ENCODE assay signal across 8 cellular contexts in genomic region chr17:76793775-76794174, GRCh38. TPM values are rescaled to one million over a fixed set of nuclear protein-coding genes. Genes with fewer than 3 reads are reported as not detected.
DNase-seq lines count a peak whose midpoint lies in the region; ATAC-seq and TF ChIP-seq lines count a peak whose summit lies in the region.

No MANE protein-coding gene starts in this region.

- ATAC-seq in HG03025 (IDR thresholded peaks at IDR 0.05; ENCODE audit: low FRiP score, unreplicated experiment) (no peak), GM18870 (IDR thresholded peaks at IDR 0.05; ENCODE audit: unreplicated experiment) (no peak)

- TF ChIP-seq CTCF in dorsolateral prefrontal cortex (IDR thresholded peaks at IDR 0.05 in 54 of 56, conservative IDR thresholded peaks at IDR 0.05 in 2 of 56; ENCODE audit: low read depth in 1 of 56, partially characterized antibody in 56 of 56) (peak in 21 of 56 donors; percentile 7 to 30 (median 19)), right atrium auricular region (IDR thresholded peaks at IDR 0.05) (no peak)

- H3K4me3 ChIP-seq in dorsolateral prefrontal cortex (no peak overlapping the region), right atrium auricular region (no peak overlapping the region)

- no peaks in the 10 kb centered on the region for H3K36me3 ChIP-seq in right atrium auricular region

- intact Hi-C loops in dorsolateral prefrontal cortex (cut with DNase I) = no loop called here

- H3K27me3 ChIP-seq in dorsolateral prefrontal cortex (no peaks in the 10 kb centered on the region), right atrium auricular region (no peaks in the 10 kb centered on the region)

- no peaks in the 10 kb centered on the region for H3K9me3 ChIP-seq in right atrium auricular region

- DNase-seq in stimulated activated CD4-positive, alpha-beta T cell treated with anti-CD3 and anti-CD28 coated beads, Interleukin-4, amount 100 ng/mL, for 24 hours = peak; percentile 6
- DNase-seq in stimulated activated CD4-positive, alpha-beta T cell treated with anti-CD3 and anti-CD28 coated beads, Interleukin-12 subunit alpha, Interleukin-12 subunit beta, amount 100 ng/mL, for 4 hours = no peak
- DNase-seq in NCI-H345 (lab: John Stamatoyannopoulos, UW) = peak; percentile 23
- peak; percentile 29 for DNase-seq in astrocyte of the hippocampus (ENCODE audit: low read depth, low spot score)
- no peak for DNase-seq in dorsolateral prefrontal cortex
- DNase-seq in right atrium auricular region (ENCODE audit: low spot score) = no peak

- H3K27ac ChIP-seq in dorsolateral prefrontal cortex (no peak overlapping the region), right atrium auricular region (no peak overlapping the region)

- H3K4me1 ChIP-seq in right atrium auricular region = peaks cover 0 to 3% of the 10 kb centered on the region in 2 donors

RNA-seq across cellular contexts. Expression of gene MFSD11, which starts 55.9 kb away (rescaled TPM):
- total RNA-seq in dorsolateral prefrontal cortex (10 to 100 TPM; 33.8 to 73.3 (median 51.7) TPM), right atrium auricular region (10 to 100 TPM; 24.8 to 29.3 TPM)

RNA-seq across cellular contexts. Expression of gene SRSF2, which starts 56.6 kb away (rescaled TPM):
- total RNA-seq in dorsolateral prefrontal cortex (100 to 1,000 TPM in 112 of 120 experiments, 10 to 100 TPM in 8; 73.8 to 169 (median 128) TPM), right atrium auricular region (100 to 1,000 TPM in 1 of 2 donors, 10 to 100 TPM in 1; 78.3 to 135 TPM)

Comparison
In these comparisons a context has a peak if more than half of its experiments do, and no peak if none do; other contexts are left out.
1. DNase-seq: peak in stimulated activated CD4-positive, alpha-beta T cell treated with anti-CD3 and anti-CD28 coated beads, Interleukin-4, amount 100 ng/mL, for 24 hours (single experiment), NCI-H345 (single experiment) and astrocyte of the hippocampus (single experiment); none in stimulated activated CD4-positive, alpha-beta T cell treated with anti-CD3 and anti-CD28 coated beads, Interleukin-12 subunit alpha, Interleukin-12 subunit beta, amount 100 ng/mL, for 4 hours (single experiment), dorsolateral prefrontal cortex (0 of 10) and right atrium auricular region (single experiment).